1 cellular context compared by ENCODE assay signal in genomic region chr2:98507461-98507860, GRCh38.
TF ChIP-seq lines count a peak whose summit lies in the region.

No MANE protein-coding gene starts in this region.

TF ChIP-seq in HepG2, 621 proteins besides CTCF, POLR2A, EP300 and RAD21:
- TF ChIP-seq ZNF280D (CRISPR knock-in tag; IDR thresholded peaks at IDR 0.05) = no peak
- no peak for TF ChIP-seq ZNF362 (CRISPR knock-in tag; IDR thresholded peaks at IDR 0.05; ENCODE audit: borderline replicate concordance)
- TF ChIP-seq ZBTB39 (CRISPR knock-in tag; IDR thresholded peaks at IDR 0.05) = no peak
- TF ChIP-seq MYPOP (CRISPR knock-in tag; IDR thresholded peaks at IDR 0.05) = no peak
- TF ChIP-seq MTA3 (CRISPR knock-in tag; IDR thresholded peaks at IDR 0.05) = no peak
- no peak for TF ChIP-seq MTF1 (CRISPR knock-in tag; IDR thresholded peaks at IDR 0.05)
- no peak for TF ChIP-seq MAFK (conservative IDR thresholded peaks at IDR 0.05 in 1 of 2, IDR thresholded peaks at IDR 0.05 in 1 of 2; ENCODE audit: low read length in 2 of 2)
- TF ChIP-seq ZNF432 (CRISPR knock-in tag; IDR thresholded peaks at IDR 0.05; ENCODE audit: borderline replicate concordance) = no peak
- TF ChIP-seq ZKSCAN5 (CRISPR knock-in tag; IDR thresholded peaks at IDR 0.05) = no peak
- TF ChIP-seq ZNF33A (CRISPR knock-in tag; IDR thresholded peaks at IDR 0.05; ENCODE audit: borderline replicate concordance) = no peak
- no peak for TF ChIP-seq ZNF501 (CRISPR knock-in tag; IDR thresholded peaks at IDR 0.05)
- TF ChIP-seq ZNF563 (CRISPR knock-in tag; IDR thresholded peaks at IDR 0.05) = no peak
- no peak for TF ChIP-seq SALL2 (CRISPR knock-in tag; IDR thresholded peaks at IDR 0.05)
- no peak for TF ChIP-seq ZNF562 (CRISPR knock-in tag; IDR thresholded peaks at IDR 0.05; ENCODE audit: borderline replicate concordance)
- no peak for TF ChIP-seq PAWR (CRISPR knock-in tag; IDR thresholded peaks at IDR 0.05; ENCODE audit: borderline replicate concordance)
- no peak for TF ChIP-seq RBAK (CRISPR knock-in tag; IDR thresholded peaks at IDR 0.05)
- TF ChIP-seq HIVEP1 (CRISPR knock-in tag; IDR thresholded peaks at IDR 0.05) = no peak
- TF ChIP-seq ZNF484 (CRISPR knock-in tag; IDR thresholded peaks at IDR 0.05; ENCODE audit: borderline replicate concordance, low read depth) = no peak
- TF ChIP-seq SRSF1 (optimal IDR thresholded peaks at IDR 0.05; ENCODE audit: low read depth, low read length) = no peak
- no peak for TF ChIP-seq ZNF687 (CRISPR knock-in tag; IDR thresholded peaks at IDR 0.05)
